21 cellular contexts compared by ENCODE assay signal in genomic region chr13:94175076-94175475, GRCh38.
DNase-seq lines count a peak whose midpoint lies in the region; ATAC-seq, FAIRE-seq and TF ChIP-seq lines count a peak whose summit lies in the region.
"Had no signal": no experiment of that assay in that cellular context is flagged by ENCODE, and none has a peak within 500 bp of the region (broad histone marks: within the 10 kb centered on the region; RNA-seq: fewer than 3 reads in every experiment).

No MANE protein-coding gene starts in this region.

- POLR2A ChIA-PET in HepG2 (lab: Yijun Ruan, JAX) = no interaction called here

- no peaks in the 10 kb centered on the region for H3K9me3 ChIP-seq in HepG2 (ENCODE audit: low read length)
- no peaks in the 10 kb centered on the region for H3K9me3 ChIP-seq in right lobe of liver
- H3K9me3 ChIP-seq: A549, BE2C, BLaER1 had no signal

- ATAC-seq in HepG2 (peak; percentile 66), right lobe of liver (no peak)
- ATAC-seq: A549 had no signal

- H3K79me2 ChIP-seq in HepG2 (ENCODE audit: insufficient read depth, low read length) = no peaks in the 10 kb centered on the region

- H3K27me3 ChIP-seq in HepG2 (ENCODE audit: control insufficient read depth in 1 of 2, insufficient read depth in 2 of 2, low read length in 2 of 2) (no peaks in the 10 kb centered on the region), right lobe of liver (no peaks in the 10 kb centered on the region)
- H3K27me3 ChIP-seq: BE2C, BLaER1 had no signal

- H2AFZ ChIP-seq in HepG2 (ENCODE audit: low read length) = no peak overlapping the region

- TF ChIP-seq POLR2A in HepG2 (IDR thresholded peaks at IDR 0.05; ENCODE audit: insufficient read depth in 1 of 2, low read depth in 2 of 2, low read length in 2 of 2) = no peak
- TF ChIP-seq POLR2A in right lobe of liver (IDR thresholded peaks at IDR 0.05) = no peak

- no peak overlapping the region for H3K9ac ChIP-seq in HepG2 (ENCODE audit: insufficient read depth, low read depth, low read length)
- H3K9ac ChIP-seq: BLaER1 had no signal

- CTCF ChIA-PET in HepG2 (lab: Yijun Ruan, JAX; ENCODE audit: low intra/inter-chr PET ratio, low total read pairs) = no interaction called here

- no peaks in the 10 kb centered on the region for H3K36me3 ChIP-seq in HepG2 (replicated peaks in 1 of 2; ENCODE audit: control insufficient read depth in 1 of 2, insufficient read depth in 2 of 2, low read length in 2 of 2)
- no peaks in the 10 kb centered on the region for H3K36me3 ChIP-seq in right lobe of liver
- H3K36me3 ChIP-seq: BE2C, BLaER1 had no signal

- H3K27ac ChIP-seq in HepG2 (ENCODE audit: extremely low read length, insufficient read depth, low read length) (no peak overlapping the region), right lobe of liver (no peak overlapping the region)
- H3K27ac ChIP-seq: 22Rv1, A549, BLaER1 had no signal

- in situ Hi-C loops in HepG2 (cut with HindIII; ENCODE audit: extremely low pct_ligation_motif_present, low pct_unique_long_range_greater_than_20kb) (loop anchor here (25.0 kb wide), 1 partner anchor 938 kb away; the partner anchor contains the start of gene GPC6), SK-MEL-5 (cut with HindIII; ENCODE audit: low pct_unique_long_range_greater_than_20kb, low sequenced_read_pairs) (no loop called here)

- no peak overlapping the region for H3K4me3 ChIP-seq in HepG2 (replicated peaks in 1 of 3; ENCODE audit: insufficient read depth in 1 of 3, low read depth in 2 of 3, low read length in 3 of 3)
- H3K4me3 ChIP-seq in right lobe of liver = no peak overlapping the region
- H3K4me3 ChIP-seq: A549, BLaER1 had no signal

- no TSS peak for BruUV-seq in HepG2 (replicated peaks; lab: Mats Ljungman, UMichigan)

- WGBS in HepG2 (ENCODE audit: low lambda C conversion rate) = 61% methylated on average over 1 of the region's 1 CpG
- 55% methylated on average over 1 of the region's 1 CpG for WGBS in right lobe of liver (ENCODE audit: insufficient coverage, low coverage, low lambda C conversion rate, missing lambda C conversion rate)

- H3K4me1 ChIP-seq in HepG2 (ENCODE audit: insufficient read depth, low read length) = peaks cover 23% of the 10 kb centered on the region
- H3K4me1 ChIP-seq in right lobe of liver = peaks cover 0 to 44% (median 0%) of the 10 kb centered on the region in 4 donors
- H3K4me1 ChIP-seq: A549, BE2C, BLaER1 had no signal

- no peak for TF ChIP-seq CTCF in HepG2 (CRISPR knock-in tag; IDR thresholded peaks at IDR 0.05)
- no peak for TF ChIP-seq CTCF in right lobe of liver (IDR thresholded peaks at IDR 0.05)

- TF ChIP-seq EP300 in HepG2 (IDR thresholded peaks at IDR 0.05; ENCODE audit: low read depth in 2 of 2, low read length in 2 of 2) (no peak), HepG2 (CRISPR knock-in tag; IDR thresholded peaks at IDR 0.05; ENCODE audit: borderline replicate concordance) (no peak)

- intact Hi-C loops in HepG2 (cut with micrococcal nuclease; ENCODE audit: unreplicated experiment) = loop anchor here (5.0 kb wide), 1 partner anchor 208 kb away; no protein-coding TSS in a partner anchor
- intact Hi-C loops in right lobe of liver (cut with DNase I) = no loop called here

- H4K20me1 ChIP-seq in HepG2 (ENCODE audit: insufficient read depth, low read length) = no peaks in the 10 kb centered on the region
- H4K20me1 ChIP-seq: BLaER1 had no signal

- no peak for FAIRE-seq in HepG2 (lab: Jason Lieb, UNC)
- FAIRE-seq: A549, G401.6, GM12891, GM19239 had no signal

- peak; percentile 46 for DNase-seq in HepG2 (ENCODE audit: low spot score)
- DNase-seq in right lobe of liver = no peak
- peak; percentile 65 for DNase-seq in SK-MEL-5 (ENCODE audit: low read depth, low spot score)
- peak; percentile 56 for DNase-seq in foreskin melanocyte
- DNase-seq in NCI-H1048 (lab: John Stamatoyannopoulos, UW) = no peak
- DNase-seq in MV-4-11 (lab: John Stamatoyannopoulos, UW) = no peak
- DNase-seq: ACHN; BE2C; C1 segment of cervical spinal cord; CD4-positive, alpha-beta memory T cell; CD4-positive, CD25-positive, alpha-beta regulatory T cell; CD8-positive, alpha-beta memory T cell; COR-L47; DMS79 treated with DMSO at 0.1 percent for 48 hours; GF-D8 had no signal

- H3K4me2 ChIP-seq in HepG2 (ENCODE audit: low read depth, low read length) = no peak overlapping the region
- H3K4me2 ChIP-seq: A549, BLaER1 had no signal

- no peak for TF ChIP-seq RAD21 in HepG2 (CRISPR knock-in tag; IDR thresholded peaks at IDR 0.05)

TF ChIP-seq in HepG2, 621 proteins besides CTCF, POLR2A, EP300 and RAD21 (continues in another document):
- TF ChIP-seq HDAC2 (CRISPR knock-in tag; IDR thresholded peaks at IDR 0.05) (no peak), HMG20B (CRISPR knock-in tag; conservative IDR thresholded peaks at IDR 0.05) (no peak), ERF (CRISPR knock-in tag; IDR thresholded peaks at IDR 0.05) (no peak), CEBPZ (IDR thresholded peaks at IDR 0.05; ENCODE audit: low read length) (no peak), KLF11 (CRISPR knock-in tag; IDR thresholded peaks at IDR 0.05) (no peak), ARNT2 (CRISPR knock-in tag; IDR thresholded peaks at IDR 0.05; ENCODE audit: low read depth) (no peak), ZBTB7B (CRISPR knock-in tag; IDR thresholded peaks at IDR 0.05) (no peak), SOX5 (CRISPR knock-in tag; IDR thresholded peaks at IDR 0.05; ENCODE audit: borderline replicate concordance) (peak; percentile 48; the same call in 1 of the 2 replicates), FLYWCH1 (CRISPR knock-in tag; IDR thresholded peaks at IDR 0.05) (no peak), PREB (CRISPR knock-in tag; IDR thresholded peaks at IDR 0.05) (no peak), SOX13 (IDR thresholded peaks at IDR 0.05) (no peak), SOX13 (CRISPR knock-in tag; conservative IDR thresholded peaks at IDR 0.05 in 1 of 2, IDR thresholded peaks at IDR 0.05 in 1 of 2) (peak in 1 of 2 experiments; percentile 57; a peak in 2 of 4 replicates)

Comparison
In these comparisons a context has a peak if more than half of its experiments do, and no peak if none do; other contexts are left out.
1. DNase-seq: peak in HepG2 (single experiment), SK-MEL-5 (single experiment) and foreskin melanocyte (single experiment); none in right lobe of liver (0 of 3), NCI-H1048 (single experiment) and MV-4-11 (single experiment).